In the genomic region with DNA sequence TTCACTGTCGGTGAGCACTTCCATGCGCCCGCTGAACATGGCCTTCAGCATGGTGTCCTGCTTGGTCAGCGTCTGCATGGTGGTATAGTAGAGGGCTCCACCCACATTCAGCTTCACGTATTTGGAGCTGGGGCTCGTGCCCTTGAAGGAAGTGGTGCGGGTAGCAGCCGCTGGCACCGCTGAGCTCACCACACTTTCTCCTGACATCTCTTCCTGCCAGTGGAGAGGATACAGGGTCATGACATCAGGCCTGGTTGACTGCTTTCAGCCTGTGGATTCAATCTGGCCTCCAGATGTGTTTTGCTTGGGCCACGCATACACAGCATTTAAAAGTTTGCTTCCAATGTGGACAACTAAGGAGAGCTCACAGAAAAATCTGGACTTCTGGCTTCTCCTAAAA, we compare ENCODE assay signal across 23 cellular contexts. TPM values are rescaled to one million over a fixed set of nuclear protein-coding genes. Genes with fewer than 3 reads are reported as not detected.
DNase-seq lines count a peak whose midpoint lies in the region; ATAC-seq and TF ChIP-seq lines count a peak whose summit lies in the region.
"Had no signal": no experiment of that assay in that cellular context is flagged by ENCODE, and none has a peak within 500 bp of the region (broad histone marks: within the 10 kb centered on the region; RNA-seq: fewer than 3 reads in every experiment).

No MANE protein-coding gene starts in this region.

- H3K27me3 ChIP-seq in H9 (ENCODE audit: insufficient read depth, low read length), result no peaks in the 10 kb centered on the region
- H3K27me3 ChIP-seq: hepatocyte had no signal

- no peak overlapping the region for H2BK15ac ChIP-seq in H9 (ENCODE audit: low read depth, low read length)

- no peak overlapping the region for H3K23ac ChIP-seq in H9 (ENCODE audit: insufficient read length, low read depth, low read length)

- H3K9me3 Mint-ChIP-seq in natural killer cell (no peaks in the 10 kb centered on the region), H9 (no peaks in the 10 kb centered on the region)
- H3K9me3 Mint-ChIP-seq: activated B cell treated with CpG ODN at 0.5 μM for 24 hours; activated T-cell treated with anti-CD3 and anti-CD28 coated beads, Interleukin-2, amount 50 U/mL, for 24 hours; CD8-positive, alpha-beta T cell had no signal

- H3K27ac Mint-ChIP-seq in natural killer cell (peak overlapping the region; percentile 51 to 86), H9 (peak overlapping the region in 1 of 3 experiments; percentile 49; a peak in 1 of 7 replicates)
- H3K27ac Mint-ChIP-seq: activated B cell treated with CpG ODN at 0.5 μM for 24 hours; CD8-positive, alpha-beta T cell had no signal

- intact Hi-C loops in natural killer cell (cut with micrococcal nuclease), result no loop called here

- H3K27ac ChIP-seq in H9 (ENCODE audit: insufficient read length, low read depth, low read length), result no peak overlapping the region
- H3K27ac ChIP-seq: hepatocyte had no signal

- H3K4me2 ChIP-seq in H9 (ENCODE audit: insufficient read depth, insufficient read length, low read length), result no peak overlapping the region
- H3K4me2 ChIP-seq: hepatocyte had no signal

- H3K4me3 Mint-ChIP-seq in natural killer cell (peak overlapping the region; percentile 73), H9 (no peak overlapping the region)
- H3K4me3 Mint-ChIP-seq: activated B cell treated with CpG ODN at 0.5 μM for 24 hours; activated T-cell treated with anti-CD3 and anti-CD28 coated beads, Interleukin-2, amount 50 U/mL, for 24 hours; CD8-positive, alpha-beta T cell had no signal

- H3K9ac ChIP-seq in H9 (ENCODE audit: extremely low read depth, insufficient read length, low read length), result no peak overlapping the region

- H3K4me1 Mint-ChIP-seq in natural killer cell (peaks cover 70 to 72% of the 10 kb centered on the region in 2 donors), H9 (peaks cover 22 to 36% of the 10 kb centered on the region in 2 experiments)

- H4K5ac ChIP-seq in H9 (ENCODE audit: insufficient read length, low read depth, low read length), result no peak overlapping the region

- no peak overlapping the region for H2AK5ac ChIP-seq in H9 (ENCODE audit: insufficient read length, low read length)

- no peaks in the 10 kb centered on the region for H3K36me3 Mint-ChIP-seq in natural killer cell
- peaks cover 20 to 48% (median 37%) of the 10 kb centered on the region in 3 experiments; a peak in 6 of 7 replicates for H3K36me3 Mint-ChIP-seq in H9 (ENCODE audit: insufficient read depth in 1 of 3, low read depth in 3 of 3)

- ATAC-seq in natural killer cell, result peak; percentile 40 to 66 (median 62)
- ATAC-seq: CD8-positive, alpha-beta T cell; HCT116 had no signal

- H3K79me2 ChIP-seq in H9 (ENCODE audit: insufficient read depth, low read length), result peaks cover 49% of the 10 kb centered on the region; the same call in 1 of the 2 replicates

- DNase-seq in AG08395 (ENCODE audit: low spot score) (peak; percentile 71), EL (peak; percentile 62), dermis blood vessel endothelial cell (peak; percentile 17), natural killer cell (no peak), GM13976 (ENCODE audit: low spot score) (no peak), H9 (no peak), Kasumi-1 (lab: John Stamatoyannopoulos, UW) (no peak), COLO668 (lab: John Stamatoyannopoulos, UW; ENCODE audit: unreplicated experiment) (no peak)
- DNase-seq: activated B cell treated with CpG ODN at 0.5 μM for 24 hours; activated naive CD4-positive, alpha-beta T cell treated with Interleukin-2 at 50 U/mL for 16 hours; activated T-cell treated with anti-CD3 and anti-CD28 coated beads, Interleukin-2, amount 50 U/mL, for 24 hours; CD8-positive, alpha-beta T cell; DMS79; effector memory CD4-positive, alpha-beta T cell; Karpas-422; NCI-H2107; NCI-H510A; nucleus accumbens; retina; RPMI8226; T1000 had no signal

- H3K56ac ChIP-seq in H9 (ENCODE audit: insufficient read length, low read depth, low read length), result no peak overlapping the region

- H3K79me1 ChIP-seq in H9 (ENCODE audit: insufficient read depth, low read depth, low read length, poor library complexity, severe bottlenecking), result peaks cover 9% of the 10 kb centered on the region

- WGBS in H9 (ENCODE audit: extremely low coverage, insufficient read length, low lambda C conversion rate), result no CpG with 5 or more reads among the region's 10 CpGs

- H2BK12ac ChIP-seq in H9 (ENCODE audit: insufficient read length, low read depth, low read length), result no peak overlapping the region

- H3T11ph ChIP-seq in H9 (ENCODE audit: low read length), result no peak overlapping the region

- H2BK20ac ChIP-seq in H9 (ENCODE audit: low read depth, low read length, poor library complexity, severe bottlenecking), result no peak overlapping the region

- in situ Hi-C loops in GM13976 (cut with MboI; ENCODE audit: low sequenced_read_pairs, unreplicated experiment), result no loop called here

- no peaks in the 10 kb centered on the region for H3K27me3 Mint-ChIP-seq in natural killer cell (ENCODE audit: low read depth in 2 of 2)
- H3K27me3 Mint-ChIP-seq in H9 (ENCODE audit: low read depth), result no peaks in the 10 kb centered on the region
- H3K27me3 Mint-ChIP-seq: activated B cell treated with CpG ODN at 0.5 μM for 24 hours; activated T-cell treated with anti-CD3 and anti-CD28 coated beads, Interleukin-2, amount 50 U/mL, for 24 hours had no signal

- H3K4me1 ChIP-seq in H9 (ENCODE audit: insufficient read depth, low read length), result no peaks in the 10 kb centered on the region

- no peak overlapping the region for H3K18ac ChIP-seq in H9 (ENCODE audit: insufficient read length, low read depth, low read length)

- H3K23me2 ChIP-seq in H9 (ENCODE audit: insufficient read length, low read depth, low read length, poor library complexity, severe bottlenecking), result no peaks in the 10 kb centered on the region

- no peak overlapping the region for H2AFZ ChIP-seq in H9 (ENCODE audit: low read length)
- H2AFZ ChIP-seq: hepatocyte had no signal

- H4K91ac ChIP-seq in H9 (ENCODE audit: insufficient read length, low read depth, low read length), result no peak overlapping the region

- no peak overlapping the region for H3K4ac ChIP-seq in H9 (ENCODE audit: low read depth, low read length)

- H2BK120ac ChIP-seq in H9 (ENCODE audit: low read depth, low read length, poor library complexity, severe bottlenecking), result no peak overlapping the region

- no peak overlapping the region for H3K14ac ChIP-seq in H9 (ENCODE audit: insufficient read depth, low read length)

- no peak overlapping the region for H4K8ac ChIP-seq in H9 (replicated peaks; ENCODE audit: insufficient read length, low read depth, low read length)

- H4K20me1 ChIP-seq in H9 (ENCODE audit: control insufficient read depth, insufficient read depth, insufficient read length), result no peaks in the 10 kb centered on the region

- TF ChIP-seq CTCF in natural killer cell (IDR thresholded peaks at IDR 0.05), result no peak
- no peak for TF ChIP-seq CTCF in GM13976 (IDR thresholded peaks at IDR 0.05; ENCODE audit: borderline replicate concordance, control extremely low read depth, extremely low read depth, insufficient read depth, missing control alignments)
- TF ChIP-seq CTCF in H9 (conservative IDR thresholded peaks at IDR 0.05), result no peak

- H2BK5ac ChIP-seq in H9 (ENCODE audit: insufficient read length, low read length), result no peak overlapping the region

- no peaks in the 10 kb centered on the region for H3K9me3 ChIP-seq in H9 (ENCODE audit: control insufficient read depth, low read depth, low read length)

RNA-seq across cellular contexts. Expression of a gene that starts 7.6 kb away (rescaled TPM):
- total RNA-seq in dermis blood vessel endothelial cell (74.5 and 85.6 TPM in 2 replicates), natural killer cell (100 to 1,000 TPM in 1 of 3 donors, 10 to 100 TPM in 2; 76.0 to 141 (median 79.0) TPM), H9 (2021) (67.1 and 71.3 TPM in 2 replicates)

RNA-seq across cellular contexts. Expression of a gene that starts 7.9 kb away (rescaled TPM):
- total RNA-seq in dermis blood vessel endothelial cell (54.1 and 60.0 TPM in 2 replicates), natural killer cell (10 to 100 TPM; 32.2 to 46.7 (median 39.5) TPM), H9 (2021) (23.6 and 24.2 TPM in 2 replicates)

Comparison
In these comparisons a context has a peak if more than half of its experiments do, and no peak if none do; other contexts are left out.
1. DNase-seq: peak in AG08395 (single experiment), EL (single experiment) and dermis blood vessel endothelial cell (single experiment); none in natural killer cell (single experiment), GM13976 (single experiment), H9 (single experiment), Kasumi-1 (0 of 2) and COLO668 (single experiment).